Comparison of ENCODE assay signal across 19 cellular contexts in genomic region chr18:13067124-13067523, GRCh38.
A peak's percentile ranks its signal among the peaks of the same experiment; 100 is the strongest.
DNase-seq lines count a peak whose midpoint lies in the region; ATAC-seq and TF ChIP-seq lines count a peak whose summit lies in the region.
"Had no signal": no experiment of that assay in that cellular context is flagged by ENCODE, and none has a peak within 500 bp of the region (broad histone marks: within the 10 kb centered on the region; RNA-seq: fewer than 3 reads in every experiment).

No MANE protein-coding gene starts in this region.

- intact Hi-C loops in activated CD8-positive, alpha-beta T cell treated with anti-CD3 and anti-CD28 coated beads for 36 hours (cut with micrococcal nuclease), result no loop called here
- intact Hi-C loops in heart left ventricle (cut with DNase I), result loop anchor here in 1 of 10 donors (10.0 kb wide), 1 partner anchor 62 kb away; no protein-coding TSS in a partner anchor

- H3K4me3 ChIP-seq in heart left ventricle, result no peak overlapping the region
- H3K4me3 ChIP-seq: gastrocnemius medialis, HAP-1, neural progenitor cell had no signal

- no peak overlapping the region for H3K4me3 Mint-ChIP-seq in activated CD8-positive, alpha-beta T cell treated with anti-CD3 and anti-CD28 coated beads for 36 hours
- no peak overlapping the region for H3K4me3 Mint-ChIP-seq in stimulated activated effector memory CD8-positive, alpha-beta T cell treated with anti-CD3 and anti-CD28 coated beads, Interleukin-12 subunit alpha, Interleukin-12 subunit beta, amount 100 ng/mL, for 72 hours
- H3K4me3 Mint-ChIP-seq in natural killer cell treated with Interleukin-12 subunit alpha and Interleukin-12 subunit beta and Interleukin-15 and Interleukin-18, amount 100 ng/mL, for 72 hours, result no peak overlapping the region
- H3K4me3 Mint-ChIP-seq: neural progenitor cell; T-helper 2 cell treated with Interferon-gamma antibody and Interleukin-4, amounts not matched to agents 5 μg/mL and 100 μg/mL, for 36 hours; type B pancreatic cell had no signal

- CTCF ChIA-PET in activated CD8-positive, alpha-beta T cell treated with anti-CD3 and anti-CD28 coated beads for 36 hours (lab: Charles Lee), result interaction anchor here (1.7 kb wide), 1 partner anchor 13 kb away, joined by 6 read pairs; no protein-coding TSS in a partner anchor

- H3K27me3 ChIP-seq in heart left ventricle, result no peaks in the 10 kb centered on the region
- H3K27me3 ChIP-seq: gastrocnemius medialis, neural progenitor cell had no signal

- peaks cover 0 to 6% (median 0%) of the 10 kb centered on the region in 12 donors for H3K9me3 ChIP-seq in heart left ventricle
- H3K9me3 ChIP-seq: gastrocnemius medialis had no signal

- POLR2A ChIA-PET in activated CD8-positive, alpha-beta T cell treated with anti-CD3 and anti-CD28 coated beads for 36 hours (lab: Charles Lee), result no interaction called here

- H3K36me3 ChIP-seq in heart left ventricle, result peaks cover 0 to 81% (median 60%) of the 10 kb centered on the region in 9 donors

- peaks cover 73% of the 10 kb centered on the region for H3K36me3 Mint-ChIP-seq in activated CD8-positive, alpha-beta T cell treated with anti-CD3 and anti-CD28 coated beads for 36 hours (ENCODE audit: low read depth)
- H3K36me3 Mint-ChIP-seq in stimulated activated effector memory CD8-positive, alpha-beta T cell treated with anti-CD3 and anti-CD28 coated beads, Interleukin-12 subunit alpha, Interleukin-12 subunit beta, amount 100 ng/mL, for 72 hours, result peaks cover 93% of the 10 kb centered on the region
- H3K36me3 Mint-ChIP-seq in natural killer cell treated with Interleukin-12 subunit alpha and Interleukin-12 subunit beta and Interleukin-15 and Interleukin-18, amount 100 ng/mL, for 72 hours, result peaks cover 36% of the 10 kb centered on the region

- no peak overlapping the region for H3K27ac ChIP-seq in heart left ventricle
- H3K27ac ChIP-seq: gastrocnemius medialis, neural progenitor cell had no signal

- WGBS in heart left ventricle, 4 donors, result 52 to 73% (median 59%) methylated on average over 4 of the region's 4 CpGs

- TF ChIP-seq POLR2A in heart left ventricle (IDR thresholded peaks at IDR 0.05), result no peak

- peaks cover 2% of the 10 kb centered on the region for H3K9me3 Mint-ChIP-seq in activated CD8-positive, alpha-beta T cell treated with anti-CD3 and anti-CD28 coated beads for 36 hours
- no peaks in the 10 kb centered on the region for H3K9me3 Mint-ChIP-seq in stimulated activated effector memory CD8-positive, alpha-beta T cell treated with anti-CD3 and anti-CD28 coated beads, Interleukin-12 subunit alpha, Interleukin-12 subunit beta, amount 100 ng/mL, for 72 hours
- H3K9me3 Mint-ChIP-seq in natural killer cell treated with Interleukin-12 subunit alpha and Interleukin-12 subunit beta and Interleukin-15 and Interleukin-18, amount 100 ng/mL, for 72 hours, result no peaks in the 10 kb centered on the region
- H3K9me3 Mint-ChIP-seq: T-helper 2 cell treated with Interferon-gamma antibody and Interleukin-4, amounts not matched to agents 5 μg/mL and 100 μg/mL, for 36 hours; type B pancreatic cell had no signal

- H3K27ac Mint-ChIP-seq in activated CD8-positive, alpha-beta T cell treated with anti-CD3 and anti-CD28 coated beads for 36 hours, result peak overlapping the region; percentile 75
- H3K27ac Mint-ChIP-seq in stimulated activated effector memory CD8-positive, alpha-beta T cell treated with anti-CD3 and anti-CD28 coated beads, Interleukin-12 subunit alpha, Interleukin-12 subunit beta, amount 100 ng/mL, for 72 hours, result peak overlapping the region; percentile 6
- H3K27ac Mint-ChIP-seq in natural killer cell treated with Interleukin-12 subunit alpha and Interleukin-12 subunit beta and Interleukin-15 and Interleukin-18, amount 100 ng/mL, for 72 hours, result peak overlapping the region in 1 of 2 donors; percentile 26
- H3K27ac Mint-ChIP-seq: neural progenitor cell, type B pancreatic cell had no signal

- H3K4me1 Mint-ChIP-seq in activated CD8-positive, alpha-beta T cell treated with anti-CD3 and anti-CD28 coated beads for 36 hours (ENCODE audit: low read depth), result peaks cover 23% of the 10 kb centered on the region
- H3K4me1 Mint-ChIP-seq in stimulated activated effector memory CD8-positive, alpha-beta T cell treated with anti-CD3 and anti-CD28 coated beads, Interleukin-12 subunit alpha, Interleukin-12 subunit beta, amount 100 ng/mL, for 72 hours, result peaks cover 11% of the 10 kb centered on the region
- H3K4me1 Mint-ChIP-seq in natural killer cell treated with Interleukin-12 subunit alpha and Interleukin-12 subunit beta and Interleukin-15 and Interleukin-18, amount 100 ng/mL, for 72 hours (ENCODE audit: low read depth in 2 of 2), result peaks cover 10 to 15% of the 10 kb centered on the region in 2 donors
- H3K4me1 Mint-ChIP-seq: neural progenitor cell had no signal

- ATAC-seq in HG02642 (IDR thresholded peaks at IDR 0.05; ENCODE audit: poor library complexity, unreplicated experiment) (peak; percentile 41), heart left ventricle (no peak)
- peak; percentile 91 for ATAC-seq in activated CD8-positive, alpha-beta T cell treated with anti-CD3 and anti-CD28 coated beads for 36 hours
- ATAC-seq in stimulated activated effector memory CD8-positive, alpha-beta T cell treated with anti-CD3 and anti-CD28 coated beads, Interleukin-12 subunit alpha, Interleukin-12 subunit beta, amount 100 ng/mL, for 72 hours, result peak; percentile 61
- ATAC-seq in natural killer cell treated with Interleukin-12 subunit alpha and Interleukin-12 subunit beta and Interleukin-15 and Interleukin-18, amount 100 ng/mL, for 72 hours, result no peak
- ATAC-seq: gastrocnemius medialis had no signal

- TF ChIP-seq CTCF in activated CD8-positive, alpha-beta T cell treated with anti-CD3 and anti-CD28 coated beads for 36 hours (IDR thresholded peaks at IDR 0.05), result no peak
- TF ChIP-seq CTCF in heart left ventricle (IDR thresholded peaks at IDR 0.05), result no peak

- H3K27me3 Mint-ChIP-seq in activated CD8-positive, alpha-beta T cell treated with anti-CD3 and anti-CD28 coated beads for 36 hours, result no peaks in the 10 kb centered on the region
- no peaks in the 10 kb centered on the region for H3K27me3 Mint-ChIP-seq in natural killer cell treated with Interleukin-12 subunit alpha and Interleukin-12 subunit beta and Interleukin-15 and Interleukin-18, amount 100 ng/mL, for 72 hours
- H3K27me3 Mint-ChIP-seq: type B pancreatic cell had no signal

- peaks cover 0 to 9% (median 0%) of the 10 kb centered on the region in 12 donors for H3K4me1 ChIP-seq in heart left ventricle
- H3K4me1 ChIP-seq: gastrocnemius medialis, neural progenitor cell had no signal

- DNase-seq in activated naive CD4-positive, alpha-beta T cell treated with Interleukin-2 at 50 U/mL for 16 hours, result peak; percentile 11
- no peak for DNase-seq in activated naive CD4-positive, alpha-beta T cell (lab: John Stamatoyannopoulos, UW)
- DNase-seq in activated CD8-positive, alpha-beta T cell treated with anti-CD3 and anti-CD28 coated beads for 36 hours, result peak; percentile 55
- DNase-seq in stimulated activated effector memory CD8-positive, alpha-beta T cell treated with anti-CD3 and anti-CD28 coated beads, Interleukin-12 subunit alpha, Interleukin-12 subunit beta, amount 100 ng/mL, for 72 hours (ENCODE audit: low spot score in 2 of 2), result no peak
- DNase-seq in natural killer cell treated with Interleukin-12 subunit alpha and Interleukin-12 subunit beta and Interleukin-15 and Interleukin-18, amount 100 ng/mL, for 72 hours (ENCODE audit: low spot score), result no peak
- DNase-seq in RKO (ENCODE audit: low spot score) (no peak), heart left ventricle (no peak)
- DNase-seq: amniotic stem cell; DMS 273 treated with DMSO at 0.1 percent for 48 hours; gastrocnemius medialis; NCI-H1105 treated with DMSO at 0.1 percent for 48 hours; NCI-H2227 treated with DMSO at 0.1 percent for 48 hours; SHP77; stimulated activated CD8-positive, alpha-beta memory T cell treated with anti-CD3 and anti-CD28 coated beads, Interleukin-4, amount 100 ng/mL, for 48 hours had no signal

Comparison
In these comparisons a context has a peak if more than half of its experiments do, and no peak if none do; other contexts are left out.
1. DNase-seq: peak in activated naive CD4-positive, alpha-beta T cell treated with Interleukin-2 at 50 U/mL for 16 hours (single experiment) and activated CD8-positive, alpha-beta T cell treated with anti-CD3 and anti-CD28 coated beads for 36 hours (single experiment); none in activated naive CD4-positive, alpha-beta T cell (0 of 4), stimulated activated effector memory CD8-positive, alpha-beta T cell treated with anti-CD3 and anti-CD28 coated beads, Interleukin-12 subunit alpha, Interleukin-12 subunit beta, amount 100 ng/mL, for 72 hours (0 of 2), natural killer cell treated with Interleukin-12 subunit alpha and Interleukin-12 subunit beta and Interleukin-15 and Interleukin-18, amount 100 ng/mL, for 72 hours (single experiment), RKO (single experiment) and heart left ventricle (0 of 5).
2. ATAC-seq: peak in HG02642 (single experiment), activated CD8-positive, alpha-beta T cell treated with anti-CD3 and anti-CD28 coated beads for 36 hours (single experiment) and stimulated activated effector memory CD8-positive, alpha-beta T cell treated with anti-CD3 and anti-CD28 coated beads, Interleukin-12 subunit alpha, Interleukin-12 subunit beta, amount 100 ng/mL, for 72 hours (single experiment); none in natural killer cell treated with Interleukin-12 subunit alpha and Interleukin-12 subunit beta and Interleukin-15 and Interleukin-18, amount 100 ng/mL, for 72 hours (0 of 2) and heart left ventricle (0 of 4).